In genomic region chr22:46738642-46738960, GRCh38 we compare ENCODE assay signal across 8 cellular contexts. TPM values are rescaled to one million over a fixed set of nuclear protein-coding genes. Genes with fewer than 3 reads are reported as not detected.
A peak's percentile ranks its signal among the peaks of the same experiment; 100 is the strongest.
DNase-seq lines count a peak whose midpoint lies in the region; ATAC-seq and TF ChIP-seq lines count a peak whose summit lies in the region.

No MANE protein-coding gene starts in this region.

- ATAC-seq in T-cell (replicated peaks in 1 of 4), result peak in 2 of 4 experiments; percentile 2 to 5
- no peak for ATAC-seq in gastroesophageal sphincter
- no peak for ATAC-seq in GM21526 (IDR thresholded peaks at IDR 0.05; ENCODE audit: low FRiP score, unreplicated experiment)
- no peak for ATAC-seq in HG02588 (IDR thresholded peaks at IDR 0.05; ENCODE audit: unreplicated experiment)
- no peak for ATAC-seq in GM21619 (IDR thresholded peaks at IDR 0.05; ENCODE audit: unreplicated experiment)

- H3K27ac ChIP-seq in gastroesophageal sphincter (peak overlapping the region; percentile 66 to 96 (median 93)), sigmoid colon (peak overlapping the region; percentile 81 to 90 (median 85))

- no peak for TF ChIP-seq CTCF in GM12875 (IDR thresholded peaks at IDR 0.05; ENCODE audit: borderline replicate concordance, insufficient read depth, low read depth, low read length)
- TF ChIP-seq CTCF in gastroesophageal sphincter (IDR thresholded peaks at IDR 0.05), result peak in 2 of 4 experiments; percentile 1 to 23
- TF ChIP-seq CTCF in sigmoid colon (IDR thresholded peaks at IDR 0.05), result no peak

- peak overlapping the region; percentile 84 to 91 (median 87) for H3K4me3 Mint-ChIP-seq in T-cell

- H3K27me3 Mint-ChIP-seq in T-cell, result no peaks in the 10 kb centered on the region

- peaks cover 0 to 61% (median 46%) of the 10 kb centered on the region in 3 donors for H3K4me1 ChIP-seq in gastroesophageal sphincter
- H3K4me1 ChIP-seq in sigmoid colon, result peaks cover 0 to 60% (median 55%) of the 10 kb centered on the region in 4 donors

- peaks cover 11% of the 10 kb centered on the region for H3K36me3 Mint-ChIP-seq in T-cell

- peaks cover 43 to 48% (median 44%) of the 10 kb centered on the region in 3 donors for H3K4me1 Mint-ChIP-seq in T-cell

- TF ChIP-seq POLR2A in gastroesophageal sphincter (IDR thresholded peaks at IDR 0.05) (no peak), sigmoid colon (IDR thresholded peaks at IDR 0.05) (no peak)

- H3K27ac Mint-ChIP-seq in T-cell, result peak overlapping the region; percentile 94 to 96

- WGBS in gastroesophageal sphincter (ENCODE audit: low coverage in 1 of 2), 2 donors, result no CpG with 5 or more reads among the region's 14 CpGs
- WGBS in sigmoid colon, 2 donors, result 2 to 6% methylated on average over 14 of the region's 14 CpGs

- TF ChIP-seq EP300 in gastroesophageal sphincter (IDR thresholded peaks at IDR 0.05) (no peak), sigmoid colon (IDR thresholded peaks at IDR 0.05) (no peak)

- H3K36me3 ChIP-seq in gastroesophageal sphincter, result no peaks in the 10 kb centered on the region
- H3K36me3 ChIP-seq in sigmoid colon, result no peaks in the 10 kb centered on the region

- no peaks in the 10 kb centered on the region for H3K9me3 ChIP-seq in gastroesophageal sphincter
- no peaks in the 10 kb centered on the region for H3K9me3 ChIP-seq in sigmoid colon

- intact Hi-C loops in sigmoid colon (cut with DNase I), result no loop called here

- POLR2A ChIA-PET in T-cell (lab: Charles Lee), result interaction anchor here in 1 of 2 donors (1.0 kb wide), 1 partner anchor 24 kb away, joined by 4 read pairs; the partner anchor contains the start of gene TBC1D22A

- CTCF ChIA-PET in T-cell (lab: Charles Lee), result interaction anchor here (0.9 to 3.2 kb wide), 11 partner anchors 10 to 68 kb away, joined by 3 to 35 read pairs (median 6); partner anchors contain the start of gene TBC1D22A (in 1 of the 2)

- peak in 3 of 34 experiments; percentile 16 to 36 (median 25) for DNase-seq in T-cell
- no peak for DNase-seq in sigmoid colon
- no peak for DNase-seq in A172 (ENCODE audit: low spot score)

- no peaks in the 10 kb centered on the region for H3K27me3 ChIP-seq in gastroesophageal sphincter
- no peaks in the 10 kb centered on the region for H3K27me3 ChIP-seq in sigmoid colon

- peak overlapping the region; percentile 62 for H3K4me3 ChIP-seq in GM12875 (ENCODE audit: low read depth, low read length)
- H3K4me3 ChIP-seq in gastroesophageal sphincter, result peak overlapping the region; percentile 72 to 99
- peak overlapping the region; percentile 59 to 94 (median 72) for H3K4me3 ChIP-seq in sigmoid colon

- H3K9me3 Mint-ChIP-seq in T-cell, result no peaks in the 10 kb centered on the region

RNA-seq across cellular contexts. Expression of gene CERK, which starts 0.5 kb away (rescaled TPM):
- total RNA-seq in T-cell (100 to 1,000 TPM in 3 of 5 donors, 10 to 100 TPM in 2; 77.4 to 155 (median 125) TPM), gastroesophageal sphincter (10 to 100 TPM; 44.6 to 55.9 (median 45.6) TPM), sigmoid colon (10 to 100 TPM; 23.9 to 45.5 (median 29.2) TPM)
- polyA plus RNA-seq in sigmoid colon, result 10 to 100 TPM; 26.1 to 29.5 (median 26.4) TPM
- 33.8 and 34.9 TPM in 2 replicates for total RNA-seq in A172 (2014; rRNA removed; shearing (Covaris generic))

RNA-seq across cellular contexts. Expression of gene TBC1D22A, which starts 23.8 kb away (rescaled TPM):
- 10 to 100 TPM; 38.3 to 67.8 (median 57.7) TPM for total RNA-seq in T-cell
- total RNA-seq in gastroesophageal sphincter, result 10 to 100 TPM; 16.2 to 22.2 (median 17.8) TPM
- 10 to 100 TPM; 13.6 to 14.3 (median 13.8) TPM for total RNA-seq in sigmoid colon
- polyA plus RNA-seq in sigmoid colon, result 10 to 100 TPM; 19.2 to 34.6 (median 19.4) TPM
- total RNA-seq in A172 (2014; rRNA removed; shearing (Covaris generic)), result 7.3 and 7.9 TPM in 2 replicates
